In the genomic region with DNA sequence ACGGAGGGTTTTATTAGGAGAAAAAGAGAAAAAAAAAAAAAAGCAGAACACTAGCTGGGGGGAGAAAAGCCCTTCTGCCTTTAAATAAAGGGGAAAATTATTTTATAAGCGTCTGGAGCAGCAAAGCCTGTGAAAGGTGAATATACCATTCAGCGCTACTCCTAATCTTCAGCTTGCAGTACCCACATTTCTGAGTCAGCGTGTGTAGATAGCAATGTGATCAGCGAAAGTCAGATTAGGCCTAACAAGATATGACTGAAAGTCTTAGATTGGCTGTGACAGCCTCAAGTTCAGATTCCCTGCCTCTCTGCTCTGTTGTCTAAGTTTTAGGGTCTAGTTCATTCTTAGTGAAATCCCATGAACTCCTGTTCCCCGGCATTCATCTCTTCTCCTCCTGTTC, we compare ENCODE assay signal across 8 cellular contexts.
"Had no signal": no experiment of that assay in that cellular context is flagged by ENCODE, and none has a peak within 500 bp of the region (broad histone marks: within the 10 kb centered on the region; RNA-seq: fewer than 3 reads in every experiment).

No MANE protein-coding gene starts in this region.

- ATAC-seq: HCT116, HepG2 had no signal

- FAIRE-seq: HepG2 had no signal

- H3K9me3 ChIP-seq: HAP-1 had no signal

- H2AFZ ChIP-seq: GM23248 had no signal

- H3K27ac ChIP-seq: GM23248, HL-60 had no signal

- DNase-seq: GM23248, GOT3, H7, HFFc6 had no signal

- H3K4me1 ChIP-seq: HAP-1 had no signal

- H3K9ac ChIP-seq: GM23248 had no signal

- H3K4me3 ChIP-seq: GM23248, HAP-1 had no signal

- H3K36me3 ChIP-seq: HAP-1 had no signal
